Comparison of ENCODE assay signal across 15 cellular contexts in the genomic region with DNA sequence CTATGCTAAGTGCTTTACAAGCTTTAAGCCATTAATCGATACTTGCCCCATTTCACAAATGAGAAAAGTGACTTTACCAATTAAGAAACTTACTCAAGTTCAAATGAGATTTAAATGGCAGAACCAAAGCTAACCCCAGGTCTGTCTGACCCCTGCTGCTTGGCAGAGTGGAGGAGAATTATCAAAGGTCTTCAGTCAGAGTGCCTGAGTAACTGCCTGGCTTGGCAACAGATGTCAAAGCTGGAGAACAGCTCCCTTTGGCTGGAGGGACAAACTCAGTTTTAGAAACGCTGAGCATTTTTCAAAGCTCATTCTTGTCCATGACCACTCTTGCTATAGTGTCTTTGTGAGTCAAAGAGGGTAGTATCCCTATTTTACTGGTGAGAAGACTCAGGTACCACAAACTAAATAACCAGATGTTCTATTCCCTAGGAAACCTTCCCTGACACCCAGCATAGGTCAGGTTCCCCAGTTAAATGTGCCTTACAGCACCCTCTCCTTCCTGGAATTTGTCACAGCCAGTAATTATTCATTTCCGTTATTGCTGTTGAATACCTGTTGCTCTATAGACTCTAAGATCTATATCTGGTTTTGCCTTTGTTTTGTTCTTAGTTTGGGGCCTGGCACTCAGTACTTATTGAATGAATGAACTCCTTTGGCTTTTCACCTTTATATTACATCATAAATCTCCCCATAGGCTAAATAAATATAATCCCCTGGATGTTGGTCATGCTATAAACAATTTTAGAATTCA.
"Had no signal": no experiment of that assay in that cellular context is flagged by ENCODE, and none has a peak within 500 bp of the region (broad histone marks: within the 10 kb centered on the region; RNA-seq: fewer than 3 reads in every experiment).

No MANE protein-coding gene starts in this region.

- H3K27me3 ChIP-seq: tibial nerve, vagina had no signal

- H3K36me3 ChIP-seq: cardiac muscle cell, left lung, neutrophil, tibial nerve, vagina had no signal

- H3K27ac ChIP-seq: cardiac muscle cell, dorsolateral prefrontal cortex, left lung, neutrophil, tibial nerve, vagina had no signal

- DNase-seq: activated CD4-positive, alpha-beta memory T cell treated with anti-CD3 and anti-CD28 coated beads for 36 hours; activated gamma-delta T cell; activated T-cell treated with anti-CD3 and anti-CD28 coated beads, Interleukin-2, amount 50 U/mL, for 48 hours; dorsolateral prefrontal cortex; left lung; naive thymus-derived CD8-positive, alpha-beta T cell; retina; stimulated activated CD4-positive, alpha-beta T cell treated with anti-CD3 and anti-CD28 coated beads, Interleukin-15, amount 100 ng/mL, for 24 hours; stimulated activated CD4-positive, alpha-beta T cell treated with anti-CD3 and anti-CD28 coated beads, Interleukin-4, amount 100 ng/mL, for 1 hour; stimulated activated naive CD4-positive, alpha-beta T cell treated with Interleukin-2 at 50 U/mL for 16 hours; substantia nigra had no signal

- H3K9me3 ChIP-seq: left lung, neutrophil, tibial nerve, vagina had no signal

- H3K4me3 ChIP-seq: cardiac muscle cell, dorsolateral prefrontal cortex, left lung, tibial nerve, vagina had no signal
